Comparison of ENCODE assay signal across 1 cellular context in genomic region chr17:19015428-19015827, GRCh38.
TF ChIP-seq lines count a peak whose summit lies in the region.

No MANE protein-coding gene starts in this region.

TF ChIP-seq in GM23338, 12 proteins besides CTCF, POLR2A, EP300 and RAD21 (continued from another document):
- TF ChIP-seq ZNF462 (CRISPR knock-in tag; IDR thresholded peaks at IDR 0.05) (no peak), ZNF114 (CRISPR knock-in tag; IDR thresholded peaks at IDR 0.05) (no peak)
